ENCODE assay signal across 2 cellular contexts in genomic region chr9:136799079-136799853, GRCh38.
TF ChIP-seq lines count a peak whose summit lies in the region.

No MANE protein-coding gene starts in this region.

TF ChIP-seq in Ishikawa, 13 proteins besides CTCF, POLR2A, EP300 and RAD21:
- TF ChIP-seq EGR1 (IDR thresholded peaks at IDR 0.05) = no peak
- 0 out of 2 replicates have a peak, but pooled peaks have one; percentile 35 for TF ChIP-seq ZBTB7A (IDR thresholded peaks at IDR 0.05; ENCODE audit: low read depth)

TF ChIP-seq in GM12878, 131 proteins besides CTCF, POLR2A, EP300 and RAD21:
- TF ChIP-seq YY1 (IDR thresholded peaks at IDR 0.05; ENCODE audit: low read depth, low read length) (no peak), CHD4 (IDR thresholded peaks at IDR 0.05) (no peak), POLR2AphosphoS5 (IDR thresholded peaks at IDR 0.05; ENCODE audit: low read length) (no peak), MLLT1 (IDR thresholded peaks at IDR 0.05) (no peak), WRNIP1 (IDR thresholded peaks at IDR 0.05; ENCODE audit: borderline replicate concordance, low read depth, low read length) (no peak), PRDM15 (CRISPR knock-in tag; IDR thresholded peaks at IDR 0.05) (no peak), ZBED1 (IDR thresholded peaks at IDR 0.05; ENCODE audit: borderline replicate concordance) (no peak), CHD2 (IDR thresholded peaks at IDR 0.05; ENCODE audit: borderline replicate concordance, low read depth, low read length) (no peak), ZZZ3 (IDR thresholded peaks at IDR 0.05; ENCODE audit: control insufficient read depth, insufficient read length, low read depth) (no peak), ZNF592 (IDR thresholded peaks at IDR 0.05) (no peak)
